ENCODE assay signal across 10 cellular contexts in genomic region chr19:13101590-13102415, GRCh38. TPM values are rescaled to one million over a fixed set of nuclear protein-coding genes. Genes with fewer than 3 reads are reported as not detected.
DNase-seq lines count a peak whose midpoint lies in the region; ATAC-seq, FAIRE-seq and TF ChIP-seq lines count a peak whose summit lies in the region.
"Had no signal": no experiment of that assay in that cellular context is flagged by ENCODE, and none has a peak within 500 bp of the region (broad histone marks: within the 10 kb centered on the region; RNA-seq: fewer than 3 reads in every experiment).

No MANE protein-coding gene starts in this region.

- no peak for FAIRE-seq in astrocyte (lab: Jason Lieb, UNC)

- H3K4me3 Mint-ChIP-seq in astrocyte (ENCODE audit: unreplicated experiment) (no peak overlapping the region), mesothelial cell of epicardium (peak overlapping the region; percentile 41)

- 58 to 80% (median 66%) methylated on average over 7 of the region's 7 CpGs for WGBS in heart left ventricle, 4 donors
- WGBS in upper lobe of left lung, 2 donors: 28 to 57% methylated on average over 6 to 7 of the region's 7 CpGs

- H3K27me3 ChIP-seq in heart left ventricle (peaks cover 0 to 12% (median 0%) of the 10 kb centered on the region in 9 donors), astrocyte (ENCODE audit: insufficient read depth, low read length) (no peaks in the 10 kb centered on the region), upper lobe of left lung (no peaks in the 10 kb centered on the region)

- peak overlapping the region; percentile 35 for H3K9ac ChIP-seq in astrocyte (ENCODE audit: low read length)

- H3K36me3 Mint-ChIP-seq in astrocyte (ENCODE audit: low read depth, unreplicated experiment) (peaks cover 7% of the 10 kb centered on the region), mesothelial cell of epicardium (peaks cover 2% of the 10 kb centered on the region)

- H3K27ac Mint-ChIP-seq in astrocyte (ENCODE audit: unreplicated experiment) (peak overlapping the region; percentile 53), mesothelial cell of epicardium (no peak overlapping the region)

- H3K4me2 ChIP-seq in astrocyte (ENCODE audit: low read length): peak overlapping the region; percentile 72

- H2AFZ ChIP-seq in astrocyte (ENCODE audit: low read depth, low read length): peak overlapping the region; percentile 47

- intact Hi-C loops in heart left ventricle (cut with DNase I) (loop anchor here in 8 of 10 donors (2.0 to 5.0 kb wide), 3 partner anchors 49 to 160 kb away; partner anchors contain the start of genes IER2 (in 7 of the 8) and STX10 (in 7 of the 8)), Right ventricle myocardium superior (cut with DNase I) (no loop called here)

- H3K9me3 ChIP-seq in heart left ventricle: no peaks in the 10 kb centered on the region
- no peaks in the 10 kb centered on the region for H3K9me3 ChIP-seq in astrocyte (ENCODE audit: insufficient read depth, low read depth, low read length)
- no peaks in the 10 kb centered on the region for H3K9me3 ChIP-seq in upper lobe of left lung

- TF ChIP-seq CTCF in heart left ventricle (IDR thresholded peaks at IDR 0.05) (no peak), astrocyte (IDR thresholded peaks at IDR 0.05; ENCODE audit: insufficient read depth, low read depth, low read length) (no peak), mesothelial cell of epicardium (IDR thresholded peaks at IDR 0.05; ENCODE audit: unreplicated experiment) (no peak), upper lobe of left lung (IDR thresholded peaks at IDR 0.05) (no peak)

- TF ChIP-seq EP300 in upper lobe of left lung (IDR thresholded peaks at IDR 0.05): no peak

- H3K4me1 ChIP-seq in heart left ventricle (peaks cover 6 to 79% (median 60%) of the 10 kb centered on the region in 12 donors), astrocyte (ENCODE audit: insufficient read depth, low read length) (peaks cover 5% of the 10 kb centered on the region), upper lobe of left lung (peaks cover 58 to 91% (median 75%) of the 10 kb centered on the region in 4 donors)

- H3K4me3 ChIP-seq in heart left ventricle (peak overlapping the region; percentile 15 to 75 (median 60)), astrocyte (ENCODE audit: insufficient read depth, low read depth, low read length) (no peak overlapping the region), upper lobe of left lung (peak overlapping the region; percentile 34 to 59 (median 48))

- H3K79me2 ChIP-seq in astrocyte (ENCODE audit: insufficient read depth, low read length): no peaks in the 10 kb centered on the region

- DNase-seq in heart left ventricle (no peak), Right ventricle myocardium superior (no peak), astrocyte (ENCODE audit: low read depth) (no peak), mesothelial cell of epicardium (ENCODE audit: low spot score in 2 of 2, unreplicated experiment in 2 of 2) (no peak), upper lobe of left lung (no peak), NCI-H146 (lab: John Stamatoyannopoulos, UW) (no peak)
- DNase-seq: COR-L47, NCI-H187 had no signal

- ATAC-seq in heart left ventricle (no peak), Right ventricle myocardium superior (ENCODE audit: poor library complexity) (no peak), upper lobe of left lung (ENCODE audit: low FRiP score in 2 of 2) (no peak), GM18502 (IDR thresholded peaks at IDR 0.05; ENCODE audit: poor library complexity, unreplicated experiment) (no peak), HG02763 (IDR thresholded peaks at IDR 0.05; ENCODE audit: unreplicated experiment) (no peak)

- peaks cover 0 to 5% (median 0%) of the 10 kb centered on the region in 9 donors for H3K36me3 ChIP-seq in heart left ventricle
- no peaks in the 10 kb centered on the region for H3K36me3 ChIP-seq in astrocyte (ENCODE audit: insufficient read depth, low read length)
- peaks cover 0 to 3% (median 0%) of the 10 kb centered on the region in 4 donors for H3K36me3 ChIP-seq in upper lobe of left lung

- TF ChIP-seq POLR2A in heart left ventricle (IDR thresholded peaks at IDR 0.05) (no peak), upper lobe of left lung (IDR thresholded peaks at IDR 0.05) (no peak)

- H3K9me3 Mint-ChIP-seq in astrocyte (ENCODE audit: unreplicated experiment) (peaks cover 10% of the 10 kb centered on the region), mesothelial cell of epicardium (no peaks in the 10 kb centered on the region)

- H3K4me1 Mint-ChIP-seq in astrocyte (ENCODE audit: low read depth, unreplicated experiment) (peaks cover 3% of the 10 kb centered on the region), mesothelial cell of epicardium (peaks cover 14% of the 10 kb centered on the region)

- peaks cover 24% of the 10 kb centered on the region for H3K27me3 Mint-ChIP-seq in astrocyte (ENCODE audit: low read depth, unreplicated experiment)
- peaks cover 51% of the 10 kb centered on the region for H3K27me3 Mint-ChIP-seq in mesothelial cell of epicardium (ENCODE audit: low read depth)

- H3K27ac ChIP-seq in heart left ventricle (peak overlapping the region; percentile 72 to 98 (median 92)), astrocyte (ENCODE audit: low read depth, low read length) (no peak overlapping the region), upper lobe of left lung (peak overlapping the region; percentile 92 to 98 (median 95))

- peaks cover 6% of the 10 kb centered on the region for H4K20me1 ChIP-seq in astrocyte (ENCODE audit: insufficient read depth, low read length)

RNA-seq across cellular contexts. Expression of gene LYL1, which starts 0.9 kb away (rescaled TPM):
- total RNA-seq in heart left ventricle (10 to 100 TPM in 3 of 9 donors, 1 to 10 TPM in 6; 5.2 to 19.1 (median 8.3) TPM), Right ventricle myocardium superior (7.2 TPM), astrocyte (0.27 TPM in 1 of 2 replicates, not detected in the other), mesothelial cell of epicardium (3.4 to 4.0 TPM (median 3.8 TPM) in 3 replicates), upper lobe of left lung (10 to 100 TPM; 22.6 to 55.5 (median 31.4) TPM)
- polyA plus RNA-seq in heart left ventricle: 1 to 10 TPM; 7.7 to 8.4 TPM

RNA-seq across cellular contexts. Expression of gene TRMT1, which starts 14.7 kb away (rescaled TPM):
- total RNA-seq in heart left ventricle (10 to 100 TPM; 15.1 to 22.6 (median 16.2) TPM), Right ventricle myocardium superior (18.4 TPM), astrocyte (43.0 and 43.3 TPM in 2 replicates), mesothelial cell of epicardium (53.9 to 58.6 TPM (median 57.0 TPM) in 3 replicates), upper lobe of left lung (10 to 100 TPM; 27.2 to 92.2 (median 33.1) TPM)
- 10 to 100 TPM; 26.4 to 32.4 TPM for polyA plus RNA-seq in heart left ventricle

RNA-seq across cellular contexts. Expression of gene NACC1, which starts 16.3 kb away (rescaled TPM):
- total RNA-seq in heart left ventricle: 10 to 100 TPM; 28.7 to 88.2 (median 41.8) TPM
- 10 to 100 TPM; 49.6 to 74.2 TPM for polyA plus RNA-seq in heart left ventricle
- total RNA-seq in Right ventricle myocardium superior: 44.6 TPM
- total RNA-seq in astrocyte: 96.4 and 104 TPM in 2 replicates
- total RNA-seq in mesothelial cell of epicardium: 63.0 to 76.4 TPM (median 74.5 TPM) in 3 replicates
- total RNA-seq in upper lobe of left lung: 10 to 100 TPM; 22.0 to 96.1 (median 55.7) TPM

RNA-seq across cellular contexts. Expression of gene STX10, which starts 48.4 kb away (rescaled TPM):
- 10 to 100 TPM; 24.0 to 48.8 (median 35.8) TPM for total RNA-seq in heart left ventricle
- polyA plus RNA-seq in heart left ventricle: 10 to 100 TPM; 52.5 to 64.7 TPM
- 38.2 TPM for total RNA-seq in Right ventricle myocardium superior
- 39.7 and 39.8 TPM in 2 replicates for total RNA-seq in astrocyte
- total RNA-seq in mesothelial cell of epicardium: 52.7 to 58.4 TPM (median 56.7 TPM) in 3 replicates
- 100 to 1,000 TPM in 4 of 6 donors, 10 to 100 TPM in 2; 80.0 to 348 (median 107) TPM for total RNA-seq in upper lobe of left lung

RNA-seq across cellular contexts. Expression of gene IER2, which starts 48.4 kb away (rescaled TPM):
- total RNA-seq in heart left ventricle (100 to 1,000 TPM in 1 of 9 donors, 10 to 100 TPM in 8; 17.6 to 101 (median 29.1) TPM), Right ventricle myocardium superior (17.7 TPM), astrocyte (58.7 and 71.3 TPM in 2 replicates), mesothelial cell of epicardium (278 to 284 TPM (median 282 TPM) in 3 replicates), upper lobe of left lung (100 to 1,000 TPM in 4 of 6 donors, 10 to 100 TPM in 2; 94.3 to 246 (median 129) TPM)
- polyA plus RNA-seq in heart left ventricle: 10 to 100 TPM; 21.8 to 35.7 TPM
